In genomic region chr22:44730034-44730433, GRCh38 we compare ENCODE assay signal across 18 cellular contexts. TPM values are rescaled to one million over a fixed set of nuclear protein-coding genes. Genes with fewer than 3 reads are reported as not detected.
DNase-seq lines count a peak whose midpoint lies in the region; ATAC-seq and TF ChIP-seq lines count a peak whose summit lies in the region.
"Had no signal": no experiment of that assay in that cellular context is flagged by ENCODE, and none has a peak within 500 bp of the region (broad histone marks: within the 10 kb centered on the region; RNA-seq: fewer than 3 reads in every experiment).

No MANE protein-coding gene starts in this region.

- H3K36me3 ChIP-seq in heart right ventricle: no peaks in the 10 kb centered on the region
- peaks cover 0 to 3% of the 10 kb centered on the region in 2 donors for H3K36me3 ChIP-seq in vagina
- H3K36me3 ChIP-seq: HAP-1, neutrophil had no signal

- H3K4me3 ChIP-seq in heart right ventricle (peak overlapping the region in 4 of 10 donors; percentile 7 to 19 (median 13)), vagina (peak overlapping the region in 1 of 2 donors; percentile 37)
- H3K4me3 ChIP-seq: A549, HAP-1, lung, tibial artery had no signal

- ATAC-seq in heart right ventricle (peak in 6 of 8 donors; percentile 3 to 45 (median 11)), sciatic nerve (peak; percentile 21), HG03457 (IDR thresholded peaks at IDR 0.05; ENCODE audit: unreplicated experiment) (no peak)
- no peak for ATAC-seq in activated CD4-positive, CD25-positive, alpha-beta regulatory T cell treated with anti-CD3 and anti-CD28 coated beads, Interleukin-2, amount 50 U/mL, for 24 hours
- ATAC-seq: A549; stimulated activated naive CD8-positive, alpha-beta T cell treated with anti-CD3 and anti-CD28 coated beads, Interleukin-15, Interleukin-2, amounts not matched to agents 100 U/mL and 50 U/mL, for 24 hours had no signal

- intact Hi-C loops in heart right ventricle (cut with DNase I) (no loop called here), cardiac septum (cut with DNase I) (no loop called here), sciatic nerve (cut with DNase I) (no loop called here), vagina (cut with DNase I) (loop anchor here (5.0 kb wide), 1 partner anchor 33 kb away; no protein-coding TSS in a partner anchor)

- no peaks in the 10 kb centered on the region for H3K9me3 ChIP-seq in heart right ventricle
- H3K9me3 ChIP-seq in vagina: no peaks in the 10 kb centered on the region
- H3K9me3 ChIP-seq: A549, HAP-1, neutrophil, tibial artery had no signal

- WGBS in heart right ventricle, 2 donors: 45 to 60% methylated on average over 14 of the region's 14 CpGs

- H3K27ac ChIP-seq in heart right ventricle (peak overlapping the region in 9 of 10 donors; percentile 27 to 77 (median 54)), vagina (peak overlapping the region; percentile 57)
- H3K27ac ChIP-seq: A549, neutrophil, tibial artery had no signal

- H3K4me1 ChIP-seq in heart right ventricle (peaks cover 0 to 24% (median 19%) of the 10 kb centered on the region in 9 donors), vagina (peaks cover 28% of the 10 kb centered on the region)
- H3K4me1 ChIP-seq: A549, HAP-1 had no signal

- DNase-seq in heart right ventricle (no peak), cardiac septum (ENCODE audit: low spot score) (no peak), left kidney (ENCODE audit: low read depth, low spot score) (peak; percentile 85), sciatic nerve (ENCODE audit: low spot score) (no peak), vagina (ENCODE audit: extremely low spot score in 2 of 2) (no peak)
- no peak for DNase-seq in activated CD4-positive, alpha-beta T cell treated with anti-CD3 and anti-CD28 coated beads, Interleukin-2, amount 50 U/mL, for 1 hour
- DNase-seq: activated gamma-delta T cell treated with Interleukin-2 at 50 U/mL for 16 hours, NCI-H1092 treated with DMSO at 0.1 percent for 48 hours, NCI-H187 treated with DMSO at 0.1 percent for 48 hours, NCI-H526 treated with DMSO at 0.1 percent for 48 hours, tibial artery had no signal

- TF ChIP-seq CTCF in heart right ventricle (IDR thresholded peaks at IDR 0.05) (no peak), vagina (IDR thresholded peaks at IDR 0.05) (no peak)

- no peak for TF ChIP-seq POLR2A in vagina (IDR thresholded peaks at IDR 0.05)

- H3K27me3 ChIP-seq in heart right ventricle: no peaks in the 10 kb centered on the region
- H3K27me3 ChIP-seq in vagina: no peaks in the 10 kb centered on the region
- H3K27me3 ChIP-seq: neutrophil had no signal

RNA-seq across cellular contexts. Expression of gene ARHGAP8, which starts 22.3 kb away (rescaled TPM):
- total RNA-seq in heart right ventricle: under 1 TPM in 5 of 10 donors, not detected in 5; 0.30 to 0.53 (median 0.40) TPM
- polyA plus RNA-seq in heart right ventricle: under 1 TPM; 0.17 to 0.22 TPM
- 0.19 TPM for total RNA-seq in cardiac septum
- 17.3 TPM for total RNA-seq in sciatic nerve
- total RNA-seq in vagina: 9.3 TPM

RNA-seq across cellular contexts. Expression of gene PRR5, which starts 28.0 kb away (rescaled TPM):
- total RNA-seq in heart right ventricle (1 to 10 TPM in 9 of 10 donors, under 1 TPM in 1; 0.96 to 4.8 (median 2.9) TPM), cardiac septum (3.2 TPM), sciatic nerve (33.7 TPM), vagina (36.8 TPM)
- polyA plus RNA-seq in heart right ventricle: 1 to 10 TPM; 2.8 to 3.4 TPM

Comparison
In these comparisons a context has a peak if more than half of its experiments do, and no peak if none do; other contexts are left out.
1. ATAC-seq: peak in heart right ventricle (6 of 8) and sciatic nerve (single experiment); none in HG03457 (single experiment) and activated CD4-positive, CD25-positive, alpha-beta regulatory T cell treated with anti-CD3 and anti-CD28 coated beads, Interleukin-2, amount 50 U/mL, for 24 hours (0 of 2).